Comparison of ENCODE assay signal across 21 cellular contexts in genomic region chr18:58413667-58414628, GRCh38.
DNase-seq lines count a peak whose midpoint lies in the region; TF ChIP-seq lines count a peak whose summit lies in the region.
"Had no signal": no experiment of that assay in that cellular context is flagged by ENCODE, and none has a peak within 500 bp of the region (broad histone marks: within the 10 kb centered on the region; RNA-seq: fewer than 3 reads in every experiment).

No MANE protein-coding gene starts in this region.

- H3K23ac ChIP-seq in mesendoderm (ENCODE audit: low read length) = no peak overlapping the region

- H2BK15ac ChIP-seq in mesendoderm (replicated peaks; ENCODE audit: low read depth) = no peak overlapping the region

- H3K36me3 ChIP-seq in hepatocyte (replicated peaks; ENCODE audit: insufficient read depth, low read depth) (no peaks in the 10 kb centered on the region), mesendoderm (ENCODE audit: control insufficient read depth, insufficient read depth, low read length) (no peaks in the 10 kb centered on the region), tibial nerve (no peaks in the 10 kb centered on the region)
- H3K36me3 ChIP-seq: BE2C, HAP-1, SJSA1 had no signal

- H3K4me3 ChIP-seq in hepatocyte (no peak overlapping the region), mesendoderm (ENCODE audit: low read length) (no peak overlapping the region), tibial nerve (no peak overlapping the region)
- H3K4me3 ChIP-seq: GM23338, HAP-1, SJSA1 had no signal

- TF ChIP-seq EP300 in tibial nerve (IDR thresholded peaks at IDR 0.05) = peak in 1 of 2 donors; percentile 77

- H3K4me2 ChIP-seq in hepatocyte (no peak overlapping the region), mesendoderm (ENCODE audit: low read length) (no peak overlapping the region)
- H3K4me2 ChIP-seq: GM23338 had no signal

- H3K56ac ChIP-seq in mesendoderm (ENCODE audit: low read length) = no peak overlapping the region

- no peak overlapping the region for H2AK5ac ChIP-seq in mesendoderm (ENCODE audit: low read length)

- no peak overlapping the region for H4K8ac ChIP-seq in mesendoderm (ENCODE audit: low read depth, low read length)

- H3K9ac ChIP-seq in mesendoderm (ENCODE audit: low read length) = no peak overlapping the region

- no peak overlapping the region for H2BK5ac ChIP-seq in mesendoderm (ENCODE audit: low read length)

- H3K9me3 ChIP-seq in hepatocyte (ENCODE audit: low read depth) (no peaks in the 10 kb centered on the region), tibial nerve (no peaks in the 10 kb centered on the region)
- H3K9me3 ChIP-seq: BE2C, HAP-1, SJSA1 had no signal

- DNase-seq in HuH-7 (ENCODE audit: low spot score) (peak; percentile 81), hepatocyte (ENCODE audit: low spot score) (peak; percentile 53), mesendoderm (peak; percentile 22), tibial nerve (ENCODE audit: low spot score in 2 of 2) (no peak), cerebellar nuclear complex (lab: John Stamatoyannopoulos, UW) (no peak), GM13977 (ENCODE audit: low spot score) (no peak)
- no peak for DNase-seq in stimulated activated CD4-positive, alpha-beta T cell treated with anti-CD3 and anti-CD28 coated beads, Interleukin-12 subunit alpha, Interleukin-12 subunit beta, amount 100 ng/mL, for 4 hours
- DNase-seq: BE2C; CD4-positive, CD25-positive, alpha-beta regulatory T cell; DMS 273 treated with DMSO at 0.1 percent for 48 hours; DMS79 treated with DMSO at 0.1 percent for 48 hours; Kasumi-1; NCI-H1694; NCI-H2081; NCI-H2171 treated with DMSO at 0.1 percent for 48 hours; NCI-H446; NCI-H526; OCI-M1 had no signal

- peak overlapping the region; percentile 66 for H3K27ac ChIP-seq in hepatocyte
- H3K27ac ChIP-seq in mesendoderm (ENCODE audit: low read depth, low read length) = no peak overlapping the region
- peak overlapping the region; percentile 32 to 76 (median 64) for H3K27ac ChIP-seq in tibial nerve
- H3K27ac ChIP-seq: SJSA1 had no signal

- TF ChIP-seq CTCF in hepatocyte (IDR thresholded peaks at IDR 0.05; ENCODE audit: poor library complexity) (no peak), tibial nerve (IDR thresholded peaks at IDR 0.05) (no peak), GM13977 (IDR thresholded peaks at IDR 0.05; ENCODE audit: extremely low read depth, insufficient read depth, missing control alignments) (no peak)

- H3K4me1 ChIP-seq in hepatocyte (ENCODE audit: insufficient read depth) = peaks cover 25% of the 10 kb centered on the region
- H3K4me1 ChIP-seq in mesendoderm (ENCODE audit: control insufficient read depth, low read depth, low read length) = no peaks in the 10 kb centered on the region
- H3K4me1 ChIP-seq in tibial nerve = peaks cover 0 to 23% (median 3%) of the 10 kb centered on the region in 4 donors
- H3K4me1 ChIP-seq: BE2C, HAP-1 had no signal

- H3K79me1 ChIP-seq in mesendoderm (ENCODE audit: low read length) = no peaks in the 10 kb centered on the region

- no peak for TF ChIP-seq POLR2A in tibial nerve (IDR thresholded peaks at IDR 0.05)

- no peak overlapping the region for H2BK120ac ChIP-seq in mesendoderm (ENCODE audit: low read depth, low read length)

- no peak overlapping the region for H2AFZ ChIP-seq in hepatocyte
- H2AFZ ChIP-seq: GM23338 had no signal

- H3K9me2 ChIP-seq in hepatocyte (replicated peaks; ENCODE audit: insufficient read depth) = no peaks in the 10 kb centered on the region

- WGBS in hepatocyte (ENCODE audit: low lambda C conversion rate, missing lambda C conversion rate) = 65% methylated on average over 12 of the region's 12 CpGs
- no CpG with 5 or more reads among the region's 12 CpGs for whole genome bisulfite sequencing in mesendoderm (ENCODE audit: extremely low coverage, insufficient coverage, low lambda C conversion rate)
- WGBS in tibial nerve, 2 donors = 58 to 61% methylated on average over 12 of the region's 12 CpGs

- no peak overlapping the region for H4K5ac ChIP-seq in mesendoderm (ENCODE audit: low read length)

- H4K20me1 ChIP-seq in hepatocyte (ENCODE audit: insufficient read depth, poor library complexity, severe bottlenecking) = no peaks in the 10 kb centered on the region

- H3K79me2 ChIP-seq in hepatocyte (no peaks in the 10 kb centered on the region), mesendoderm (ENCODE audit: control insufficient read depth, insufficient read depth, low read length) (no peaks in the 10 kb centered on the region)

- in situ Hi-C loops in GM13977 (cut with MboI; ENCODE audit: low pct_unique_long_range_greater_than_20kb, low sequenced_read_pairs, unreplicated experiment) = no loop called here

- no peak overlapping the region for H3K4ac ChIP-seq in mesendoderm (ENCODE audit: low read depth, low read length)

- H3K18ac ChIP-seq in mesendoderm (ENCODE audit: low read length) = no peak overlapping the region

- H3K27me3 ChIP-seq in hepatocyte (no peaks in the 10 kb centered on the region), mesendoderm (ENCODE audit: insufficient read depth, low read length, poor library complexity) (no peaks in the 10 kb centered on the region), tibial nerve (no peaks in the 10 kb centered on the region)
- H3K27me3 ChIP-seq: BE2C, SJSA1 had no signal

Comparison
In these comparisons a context has a peak if more than half of its experiments do, and no peak if none do; other contexts are left out.
1. DNase-seq: peak in HuH-7 (single experiment), hepatocyte (single experiment) and mesendoderm (single experiment); none in tibial nerve (0 of 2), stimulated activated CD4-positive, alpha-beta T cell treated with anti-CD3 and anti-CD28 coated beads, Interleukin-12 subunit alpha, Interleukin-12 subunit beta, amount 100 ng/mL, for 4 hours (single experiment), cerebellar nuclear complex (0 of 2) and GM13977 (single experiment).